In genomic region chr12:14280921-14281320, GRCh38 we compare ENCODE assay signal across 29 cellular contexts.
A peak's percentile ranks its signal among the peaks of the same experiment; 100 is the strongest.
DNase-seq lines count a peak whose midpoint lies in the region; ATAC-seq and TF ChIP-seq lines count a peak whose summit lies in the region.
"Had no signal": no experiment of that assay in that cellular context is flagged by ENCODE, and none has a peak within 500 bp of the region (broad histone marks: within the 10 kb centered on the region; RNA-seq: fewer than 3 reads in every experiment).

No MANE protein-coding gene starts in this region.

- peak overlapping the region; percentile 35 for H3K4me3 Mint-ChIP-seq in activated B cell treated with CpG ODN at 0.5 μM for 24 hours
- H3K4me3 Mint-ChIP-seq: dendritic cell treated with granulocyte-macrophage colony-stimulating factor and Interleukin-4, amounts not matched to agents 40 ng/mL and 50 ng/mL, for 4 days; immature natural killer cell; naive thymus-derived CD4-positive, alpha-beta T cell; WTC11 had no signal

- peak; percentile 34 for ATAC-seq in GM18867 (IDR thresholded peaks at IDR 0.05; ENCODE audit: unreplicated experiment)
- peak; percentile 30 for ATAC-seq in HG02852 (IDR thresholded peaks at IDR 0.05; ENCODE audit: unreplicated experiment)
- ATAC-seq in activated B cell treated with CpG ODN at 0.5 μM for 24 hours (ENCODE audit: low read depth) = peak; percentile 10
- ATAC-seq in HG02840 (IDR thresholded peaks at IDR 0.05; ENCODE audit: low FRiP score, unreplicated experiment) = no peak
- ATAC-seq in HG03469 (IDR thresholded peaks at IDR 0.05; ENCODE audit: unreplicated experiment) = no peak
- ATAC-seq in Right ventricle myocardium superior (ENCODE audit: poor library complexity) = no peak
- ATAC-seq: gastrocnemius medialis; naive thymus-derived CD4-positive, alpha-beta T cell; WTC11 had no signal

- peaks cover 70% of the 10 kb centered on the region for H3K4me1 Mint-ChIP-seq in activated B cell treated with CpG ODN at 0.5 μM for 24 hours

- no peaks in the 10 kb centered on the region for H3K27me3 Mint-ChIP-seq in activated B cell treated with CpG ODN at 0.5 μM for 24 hours
- H3K27me3 Mint-ChIP-seq: dendritic cell treated with granulocyte-macrophage colony-stimulating factor and Interleukin-4, amounts not matched to agents 40 ng/mL and 50 ng/mL, for 4 days; naive thymus-derived CD4-positive, alpha-beta T cell had no signal

- no peak for TF ChIP-seq CTCF in GM10266 (IDR thresholded peaks at IDR 0.05; ENCODE audit: control insufficient read depth, insufficient read depth, low read depth, missing control alignments)
- TF ChIP-seq CTCF in activated B cell treated with CpG ODN at 0.5 μM for 24 hours (IDR thresholded peaks at IDR 0.05) = no peak

- peaks cover 11% of the 10 kb centered on the region for H3K9me3 Mint-ChIP-seq in activated B cell treated with CpG ODN at 0.5 μM for 24 hours
- H3K9me3 Mint-ChIP-seq: immature natural killer cell, WTC11 had no signal

- H3K27ac Mint-ChIP-seq in activated B cell treated with CpG ODN at 0.5 μM for 24 hours = peak overlapping the region; percentile 86
- H3K27ac Mint-ChIP-seq: dendritic cell treated with granulocyte-macrophage colony-stimulating factor and Interleukin-4, amounts not matched to agents 40 ng/mL and 50 ng/mL, for 4 days; immature natural killer cell; naive thymus-derived CD4-positive, alpha-beta T cell; WTC11 had no signal

- intact Hi-C loops in activated B cell treated with CpG ODN at 0.5 μM for 24 hours (cut with micrococcal nuclease) (loop anchor here (5.0 kb wide), 1 partner anchor 676 kb away; no protein-coding TSS in a partner anchor), Right ventricle myocardium superior (cut with DNase I) (no loop called here)

- POLR2A ChIA-PET in activated B cell treated with CpG ODN at 0.5 μM for 24 hours (lab: Charles Lee) = interaction anchor here (0.6 to 7.1 kb wide), 12 partner anchors 10 to 1245 kb away, joined by 3 to 50 read pairs (median 4); partner anchors contain the start of gene ATF7IP

- DNase-seq in GM10266 (ENCODE audit: extremely low spot score) (peak; percentile 8), activated B cell treated with CpG ODN at 0.5 μM for 24 hours (no peak), cerebellum (ENCODE audit: low spot score) (no peak), Right ventricle myocardium superior (no peak)
- DNase-seq: activated CD8-positive, alpha-beta memory T cell treated with anti-CD3 and anti-CD28 coated beads, Interleukin-2, amount 50 U/mL, for 4 hours; activated naive CD4-positive, alpha-beta T cell treated with anti-CD3 and anti-CD28 coated beads, Interleukin-2, amount 50 U/mL, for 16 hours; anterior cingulate cortex; gastrocnemius medialis; GF-D8; hippocampal formation; immature natural killer cell; mesendoderm; naive thymus-derived CD4-positive, alpha-beta T cell; NCI-H1048; NCI-H2029; NCI-H2227 treated with DMSO at 0.1 percent for 48 hours; NCI-H69; occipital lobe; SHP77; small intestine; SW 1271; T1000; uterus had no signal

- CTCF ChIA-PET in activated B cell treated with CpG ODN at 0.5 μM for 24 hours (lab: Charles Lee) = interaction anchor here (0.8 to 1.7 kb wide), 3 partner anchors 19 to 85 kb away, joined by 3 to 5 read pairs (median 3); partner anchors contain the start of gene ATF7IP

- peaks cover 42% of the 10 kb centered on the region for H3K36me3 Mint-ChIP-seq in activated B cell treated with CpG ODN at 0.5 μM for 24 hours (ENCODE audit: low read depth)

Comparison
In these comparisons a context has a peak if more than half of its experiments do, and no peak if none do; other contexts are left out.
1. ATAC-seq: peak in GM18867 (single experiment), HG02852 (single experiment) and activated B cell treated with CpG ODN at 0.5 μM for 24 hours (single experiment); none in HG02840 (single experiment), HG03469 (single experiment) and Right ventricle myocardium superior (single experiment).